In genomic region chr10:28939352-28940157, GRCh38 we compare ENCODE assay signal across 8 cellular contexts.
A peak's percentile ranks its signal among the peaks of the same experiment; 100 is the strongest.
DNase-seq lines count a peak whose midpoint lies in the region; ATAC-seq and TF ChIP-seq lines count a peak whose summit lies in the region.

No MANE protein-coding gene starts in this region.

- H3K9me3 ChIP-seq in mucosa of descending colon, result no peaks in the 10 kb centered on the region
- H3K9me3 ChIP-seq in spleen, result peaks cover 0 to 6% (median under 1%) of the 10 kb centered on the region in 8 donors
- no peaks in the 10 kb centered on the region for H3K9me3 ChIP-seq in CD8-positive, alpha-beta memory T cell (ENCODE audit: low read length)

- no peak overlapping the region for H3K27ac ChIP-seq in spleen
- H3K27ac ChIP-seq in CD8-positive, alpha-beta memory T cell (ENCODE audit: low read depth, low read length), result no peak overlapping the region

- 59 to 71% (median 66%) methylated on average over 25 to 26 of the region's 26 CpGs for WGBS in spleen, 5 donors

- no peaks in the 10 kb centered on the region for H3K36me3 Mint-ChIP-seq in activated T-helper 17 cell treated with anti-CD3 and anti-CD28 coated beads, Interleukin-2, amount 50 U/mL, for 72 hours (ENCODE audit: low read depth)
- H3K36me3 Mint-ChIP-seq in CD8-positive, alpha-beta memory T cell, result no peaks in the 10 kb centered on the region

- H3K4me1 ChIP-seq in mucosa of descending colon (ENCODE audit: low read depth) (no peaks in the 10 kb centered on the region), spleen (no peaks in the 10 kb centered on the region)
- H3K4me1 ChIP-seq in CD8-positive, alpha-beta memory T cell (ENCODE audit: insufficient read depth, low read length), result no peaks in the 10 kb centered on the region

- TF ChIP-seq CTCF in choroid plexus epithelial cell (conservative IDR thresholded peaks at IDR 0.05; ENCODE audit: low read depth, low read length) (peak; percentile 62), mucosa of descending colon (IDR thresholded peaks at IDR 0.05) (no peak), spleen (IDR thresholded peaks at IDR 0.05 in 8 of 11, conservative IDR thresholded peaks at IDR 0.05 in 3 of 11) (no peak)

- no peak for TF ChIP-seq POLR2A in spleen (IDR thresholded peaks at IDR 0.05)

- H3K4me1 Mint-ChIP-seq in stimulated activated naive CD8-positive, alpha-beta T cell treated with anti-CD3 and anti-CD28 coated beads, Interleukin-15, amount 100 ng/mL, for 72 hours, result no peaks in the 10 kb centered on the region
- no peaks in the 10 kb centered on the region for H3K4me1 Mint-ChIP-seq in activated T-helper 17 cell treated with anti-CD3 and anti-CD28 coated beads, Interleukin-2, amount 50 U/mL, for 72 hours
- H3K4me1 Mint-ChIP-seq in CD8-positive, alpha-beta memory T cell, result no peaks in the 10 kb centered on the region

- CTCF ChIA-PET in CD8-positive, alpha-beta memory T cell (lab: Charles Lee), result no interaction called here

- ATAC-seq in mucosa of descending colon, result peak; percentile 84
- no peak for ATAC-seq in stimulated activated naive CD8-positive, alpha-beta T cell treated with anti-CD3 and anti-CD28 coated beads, Interleukin-15, amount 100 ng/mL, for 72 hours
- ATAC-seq in activated T-helper 17 cell treated with anti-CD3 and anti-CD28 coated beads, Interleukin-2, amount 50 U/mL, for 72 hours (replicated peaks), result no peak

- H3K36me3 ChIP-seq in mucosa of descending colon (ENCODE audit: low read depth) (no peaks in the 10 kb centered on the region), spleen (no peaks in the 10 kb centered on the region)
- no peaks in the 10 kb centered on the region for H3K36me3 ChIP-seq in CD8-positive, alpha-beta memory T cell (ENCODE audit: insufficient read depth, low read length)

- peaks cover 8% of the 10 kb centered on the region for H3K27me3 Mint-ChIP-seq in stimulated activated naive CD8-positive, alpha-beta T cell treated with anti-CD3 and anti-CD28 coated beads, Interleukin-15, amount 100 ng/mL, for 72 hours
- no peaks in the 10 kb centered on the region for H3K27me3 Mint-ChIP-seq in activated T-helper 17 cell treated with anti-CD3 and anti-CD28 coated beads, Interleukin-2, amount 50 U/mL, for 72 hours
- no peaks in the 10 kb centered on the region for H3K27me3 Mint-ChIP-seq in CD8-positive, alpha-beta memory T cell

- DNase-seq in ELF-1 (ENCODE audit: low read depth, low spot score) (peak; percentile 96), NCI-H2107 treated with DMSO at 0.1 percent for 48 hours (lab: John Stamatoyannopoulos, UW; ENCODE audit: unreplicated experiment) (peak; percentile 71), choroid plexus epithelial cell (ENCODE audit: low read depth) (peak; percentile 96), mucosa of descending colon (peak in 1 of 3 donors; percentile 12), spleen (no peak)
- DNase-seq in stimulated activated naive CD8-positive, alpha-beta T cell treated with anti-CD3 and anti-CD28 coated beads, Interleukin-15, amount 100 ng/mL, for 72 hours, result no peak
- no peak for DNase-seq in CD8-positive, alpha-beta memory T cell

- POLR2A ChIA-PET in CD8-positive, alpha-beta memory T cell (lab: Charles Lee), result no interaction called here

- H3K27ac Mint-ChIP-seq in stimulated activated naive CD8-positive, alpha-beta T cell treated with anti-CD3 and anti-CD28 coated beads, Interleukin-15, amount 100 ng/mL, for 72 hours, result no peak overlapping the region
- H3K27ac Mint-ChIP-seq in activated T-helper 17 cell treated with anti-CD3 and anti-CD28 coated beads, Interleukin-2, amount 50 U/mL, for 72 hours, result no peak overlapping the region
- no peak overlapping the region for H3K27ac Mint-ChIP-seq in CD8-positive, alpha-beta memory T cell

- H3K4me3 Mint-ChIP-seq in stimulated activated naive CD8-positive, alpha-beta T cell treated with anti-CD3 and anti-CD28 coated beads, Interleukin-15, amount 100 ng/mL, for 72 hours, result no peak overlapping the region
- no peak overlapping the region for H3K4me3 Mint-ChIP-seq in activated T-helper 17 cell treated with anti-CD3 and anti-CD28 coated beads, Interleukin-2, amount 50 U/mL, for 72 hours
- H3K4me3 Mint-ChIP-seq in CD8-positive, alpha-beta memory T cell, result no peak overlapping the region

- intact Hi-C loops in mucosa of descending colon (cut with DNase I, micrococcal nuclease), result no loop called here
- intact Hi-C loops in spleen (cut with DNase I; ENCODE audit: low total_unique reads), result no loop called here

- H3K4me3 ChIP-seq in choroid plexus epithelial cell (ENCODE audit: low read depth, low read length) (peak overlapping the region; percentile 34), mucosa of descending colon (no peak overlapping the region), spleen (no peak overlapping the region)
- no peak overlapping the region for H3K4me3 ChIP-seq in CD8-positive, alpha-beta memory T cell (ENCODE audit: low read length)

- no peaks in the 10 kb centered on the region for H3K9me3 Mint-ChIP-seq in stimulated activated naive CD8-positive, alpha-beta T cell treated with anti-CD3 and anti-CD28 coated beads, Interleukin-15, amount 100 ng/mL, for 72 hours
- H3K9me3 Mint-ChIP-seq in activated T-helper 17 cell treated with anti-CD3 and anti-CD28 coated beads, Interleukin-2, amount 50 U/mL, for 72 hours, result no peaks in the 10 kb centered on the region
- H3K9me3 Mint-ChIP-seq in CD8-positive, alpha-beta memory T cell, result peaks cover 0 to 2% (median 0%) of the 10 kb centered on the region in 5 donors

- no peaks in the 10 kb centered on the region for H3K27me3 ChIP-seq in spleen (replicated peaks in 1 of 7)
- H3K27me3 ChIP-seq in CD8-positive, alpha-beta memory T cell (ENCODE audit: insufficient read depth, low read length, poor library complexity, severe bottlenecking), result no peaks in the 10 kb centered on the region

Comparison
In these comparisons a context has a peak if more than half of its experiments do, and no peak if none do; other contexts are left out.
1. DNase-seq: peak in ELF-1 (single experiment), NCI-H2107 treated with DMSO at 0.1 percent for 48 hours (single experiment) and choroid plexus epithelial cell (single experiment); none in spleen (single experiment), stimulated activated naive CD8-positive, alpha-beta T cell treated with anti-CD3 and anti-CD28 coated beads, Interleukin-15, amount 100 ng/mL, for 72 hours (0 of 2) and CD8-positive, alpha-beta memory T cell (0 of 5).